ENCODE assay signal across 8 cellular contexts in the genomic region with DNA sequence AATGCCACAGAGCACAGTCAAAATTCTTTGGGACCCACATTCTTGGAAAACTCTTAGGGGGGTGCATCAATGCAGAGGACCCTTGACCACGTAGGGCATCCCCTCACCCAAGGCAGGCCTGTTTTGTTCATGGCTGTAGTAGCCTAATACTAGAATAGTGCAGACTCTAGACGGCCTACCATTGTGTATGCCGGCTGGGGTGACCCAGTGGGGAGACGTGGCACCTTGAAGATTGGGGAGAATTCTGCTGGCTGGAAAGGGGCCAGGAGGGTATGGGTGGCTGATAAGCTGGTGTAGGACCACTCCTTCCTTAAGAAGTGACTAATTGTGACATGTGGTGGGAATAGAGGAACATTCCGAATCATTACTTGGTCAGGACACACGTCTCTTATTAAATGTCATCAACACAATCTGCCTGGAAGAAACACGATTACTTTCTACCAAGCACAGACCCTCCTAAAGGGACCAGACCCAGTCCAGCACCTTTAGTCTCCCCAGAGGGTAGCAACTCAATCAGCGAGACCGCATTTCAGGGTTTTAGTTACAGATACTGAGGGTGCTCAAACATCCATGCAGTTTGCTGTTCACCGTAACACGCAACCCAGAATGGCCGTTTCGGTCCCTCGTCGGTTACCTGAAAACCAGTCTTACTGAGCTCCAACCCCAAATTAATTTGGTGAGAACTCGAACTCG. TPM values are rescaled to one million over a fixed set of nuclear protein-coding genes. Genes with fewer than 3 reads are reported as not detected.
DNase-seq lines count a peak whose midpoint lies in the region; ATAC-seq and TF ChIP-seq lines count a peak whose summit lies in the region.

No MANE protein-coding gene starts in this region.

- H2BK5ac ChIP-seq in mesendoderm (ENCODE audit: low read length): no peak overlapping the region

- no peak for TF ChIP-seq POLR2A in body of pancreas (IDR thresholded peaks at IDR 0.05)
- TF ChIP-seq POLR2A in uterus (IDR thresholded peaks at IDR 0.05): no peak

- no peaks in the 10 kb centered on the region for H3K36me3 ChIP-seq in right atrium auricular region
- H3K36me3 ChIP-seq in body of pancreas (replicated peaks in 1 of 2; ENCODE audit: insufficient read depth in 1 of 2, low read depth in 2 of 2): no peaks in the 10 kb centered on the region
- no peaks in the 10 kb centered on the region for H3K36me3 ChIP-seq in mesendoderm (ENCODE audit: control insufficient read depth, insufficient read depth, low read length)
- H3K36me3 ChIP-seq in uterus: no peaks in the 10 kb centered on the region

- H3K79me2 ChIP-seq in mesendoderm (ENCODE audit: control insufficient read depth, insufficient read depth, low read length): peaks cover 5% of the 10 kb centered on the region

- H3K18ac ChIP-seq in mesendoderm (ENCODE audit: low read length): no peak overlapping the region

- peak overlapping the region; percentile 92 for H3K9ac ChIP-seq in mesendoderm (ENCODE audit: low read length)

- peak overlapping the region; percentile 65 for H2AK5ac ChIP-seq in mesendoderm (ENCODE audit: low read length)

- no peak overlapping the region for H2BK120ac ChIP-seq in mesendoderm (ENCODE audit: low read depth, low read length)

- H3K4me3 ChIP-seq in right atrium auricular region (peak overlapping the region; percentile 77 to 91), body of pancreas (peak overlapping the region; percentile 51 to 86), mesendoderm (ENCODE audit: low read length) (no peak overlapping the region), uterus (peak overlapping the region; percentile 41 to 70)

- peaks cover 0 to 36% of the 10 kb centered on the region in 2 donors for H3K4me1 ChIP-seq in right atrium auricular region
- H3K4me1 ChIP-seq in body of pancreas: peaks cover 21% of the 10 kb centered on the region
- H3K4me1 ChIP-seq in mesendoderm (ENCODE audit: control insufficient read depth, low read depth, low read length): peaks cover 3% of the 10 kb centered on the region
- H3K4me1 ChIP-seq in uterus: peaks cover 0 to 3% of the 10 kb centered on the region in 2 donors

- H3K56ac ChIP-seq in mesendoderm (ENCODE audit: low read length): peak overlapping the region; percentile 93

- H3K9me3 ChIP-seq in right atrium auricular region (no peaks in the 10 kb centered on the region), body of pancreas (no peaks in the 10 kb centered on the region), uterus (no peaks in the 10 kb centered on the region)

- H3K4me2 ChIP-seq in mesendoderm (ENCODE audit: low read length): peak overlapping the region; percentile 66

- no peak for ATAC-seq in left ventricle myocardium superior
- no peak for ATAC-seq in body of pancreas
- ATAC-seq in GM19397 (IDR thresholded peaks at IDR 0.05; ENCODE audit: unreplicated experiment): no peak
- ATAC-seq in GM21786 (IDR thresholded peaks at IDR 0.05; ENCODE audit: unreplicated experiment): no peak

- no peak overlapping the region for H2BK15ac ChIP-seq in mesendoderm (replicated peaks; ENCODE audit: low read depth)

- H4K8ac ChIP-seq in mesendoderm (ENCODE audit: low read depth, low read length): no peak overlapping the region

- peaks cover 4% of the 10 kb centered on the region for H3K79me1 ChIP-seq in mesendoderm (ENCODE audit: low read length)

- no peak overlapping the region for H3K4ac ChIP-seq in mesendoderm (ENCODE audit: low read depth, low read length)

- H3K27me3 ChIP-seq in right atrium auricular region: no peaks in the 10 kb centered on the region
- H3K27me3 ChIP-seq in body of pancreas: no peaks in the 10 kb centered on the region
- no peaks in the 10 kb centered on the region for H3K27me3 ChIP-seq in mesendoderm (ENCODE audit: insufficient read depth, low read length, poor library complexity)
- H3K27me3 ChIP-seq in uterus: no peaks in the 10 kb centered on the region

- no peak for DNase-seq in right atrium auricular region (ENCODE audit: low spot score)
- DNase-seq in left ventricle myocardium superior: no peak
- no peak for DNase-seq in body of pancreas
- DNase-seq in mesendoderm: no peak
- no peak for DNase-seq in uterus
- no peak for DNase-seq in NCI-H748 treated with DMSO at 0.1 percent for 48 hours (lab: John Stamatoyannopoulos, UW)

- TF ChIP-seq CTCF in right atrium auricular region (IDR thresholded peaks at IDR 0.05) (no peak), body of pancreas (IDR thresholded peaks at IDR 0.05) (no peak), uterus (IDR thresholded peaks at IDR 0.05) (no peak)

- peak overlapping the region; percentile 94 for H3K23ac ChIP-seq in mesendoderm (ENCODE audit: low read length)

- H4K5ac ChIP-seq in mesendoderm (ENCODE audit: low read length): no peak overlapping the region

- H3K27ac ChIP-seq in right atrium auricular region (peak overlapping the region; percentile 99 to 100), body of pancreas (peak overlapping the region; percentile 98 to 100 (median 99)), mesendoderm (ENCODE audit: low read depth, low read length) (no peak overlapping the region), uterus (peak overlapping the region; percentile 92 to 99)

- intact Hi-C loops in left ventricle myocardium superior (cut with micrococcal nuclease): loop anchor here (5.0 to 10.0 kb wide), 2 partner anchors 108 to 160 kb away; no protein-coding TSS in a partner anchor
- intact Hi-C loops in body of pancreas (cut with DNase I): no loop called here
- intact Hi-C loops in uterus (cut with DNase I; ENCODE audit: low total_unique reads): no loop called here

- WGBS in body of pancreas, 2 donors: 76 to 79% methylated on average over 17 of the region's 17 CpGs
- whole genome bisulfite sequencing in mesendoderm (ENCODE audit: extremely low coverage, insufficient coverage, low lambda C conversion rate): no CpG with 5 or more reads among the region's 17 CpGs

RNA-seq across cellular contexts. Expression of a gene that starts 1.8 kb away (rescaled TPM):
- total RNA-seq in right atrium auricular region (10 to 100 TPM; 52.8 to 54.6 TPM), left ventricle myocardium superior (85.3 TPM), body of pancreas (10 to 100 TPM; 25.7 to 38.4 TPM), uterus (10 to 100 TPM; 20.2 to 58.8 (median 25.7) TPM)
- polyA plus RNA-seq in mesendoderm (2013, experiment 1 of 2): 28.4 TPM
- polyA plus RNA-seq in mesendoderm (2013, experiment 2 of 2): 29.2 TPM
